Comparison of ENCODE assay signal across 28 cellular contexts in the genomic region with DNA sequence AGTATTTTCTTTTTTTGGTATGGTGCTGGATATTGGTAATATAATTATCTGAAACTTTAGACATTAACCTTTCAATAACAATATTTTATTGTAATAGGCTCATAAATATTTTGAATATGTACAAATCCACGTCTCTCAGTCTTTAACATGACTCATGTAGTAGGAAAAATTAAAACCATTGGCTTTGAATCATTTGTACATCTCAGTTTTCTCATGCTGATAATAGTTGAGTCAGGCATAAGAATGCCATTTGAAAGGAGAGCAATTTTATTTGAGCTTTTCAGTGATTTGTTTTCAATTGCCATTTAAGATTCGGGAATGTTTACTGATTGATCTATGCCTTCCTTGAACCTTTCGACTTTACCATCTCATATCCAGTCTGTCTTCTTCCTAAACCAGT.
A peak's percentile ranks its signal among the peaks of the same experiment; 100 is the strongest.
DNase-seq lines count a peak whose midpoint lies in the region; ATAC-seq and TF ChIP-seq lines count a peak whose summit lies in the region.
"Had no signal": no experiment of that assay in that cellular context is flagged by ENCODE, and none has a peak within 500 bp of the region (broad histone marks: within the 10 kb centered on the region; RNA-seq: fewer than 3 reads in every experiment).

No MANE protein-coding gene starts in this region.

- no peak for ATAC-seq in upper lobe of right lung
- ATAC-seq: esophagus mucosa, heart left ventricle, psoas muscle, WTC11 had no signal

- no peak overlapping the region for H3K4me2 ChIP-seq in mammary epithelial cell (ENCODE audit: insufficient read depth, low read depth, low read length)
- H3K4me2 ChIP-seq: BLaER1 treated with 17β-estradiol and CSF1 and Interleukin-3, amounts not matched to agents 10 nM and 100 nM had no signal

- intact Hi-C loops in mammary epithelial cell (cut with micrococcal nuclease) (loop anchor here (5.0 kb wide), 1 partner anchor 37 kb away; no protein-coding TSS in a partner anchor), breast epithelium (cut with DNase I; ENCODE audit: low total_unique reads) (no loop called here), upper lobe of right lung (cut with DNase I) (no loop called here)

- 78% methylated on average over 3 of the region's 3 CpGs for WGBS in mammary epithelial cell (ENCODE audit: low coverage, missing lambda C conversion rate)

- in situ Hi-C loops in mammary epithelial cell (cut with MboI; ENCODE audit: low sequenced_read_pairs in 2 of 2), result loop anchor here in 1 of 2 donors (5.0 to 10.0 kb wide), 2 partner anchors 38 to 170 kb away; no protein-coding TSS in a partner anchor

- H3K4me1 ChIP-seq in mammary epithelial cell (ENCODE audit: insufficient read depth, low read length), result peaks cover 13% of the 10 kb centered on the region
- no peaks in the 10 kb centered on the region for H3K4me1 ChIP-seq in breast epithelium
- H3K4me1 ChIP-seq in upper lobe of right lung, result peaks cover 3% of the 10 kb centered on the region
- H3K4me1 ChIP-seq: BLaER1 treated with 17β-estradiol and CSF1 and Interleukin-3, amounts not matched to agents 10 nM and 100 nM; heart left ventricle; psoas muscle; stomach; transverse colon had no signal

- H4K20me1 ChIP-seq in mammary epithelial cell (ENCODE audit: insufficient read depth, low read length), result no peaks in the 10 kb centered on the region
- H4K20me1 ChIP-seq: BLaER1 treated with 17β-estradiol and CSF1 and Interleukin-3, amounts not matched to agents 10 nM and 100 nM had no signal

- peak overlapping the region; percentile 43 for H2AFZ ChIP-seq in mammary epithelial cell (ENCODE audit: low read depth, low read length)

- TF ChIP-seq CTCF in mammary epithelial cell (conservative IDR thresholded peaks at IDR 0.05 in 1 of 2, IDR thresholded peaks at IDR 0.05 in 1 of 2; ENCODE audit: extremely low read depth in 1 of 2, insufficient read depth in 1 of 2, low read depth in 1 of 2, low read length in 2 of 2) (no peak), breast epithelium (IDR thresholded peaks at IDR 0.05) (no peak), upper lobe of right lung (IDR thresholded peaks at IDR 0.05) (no peak)

- no TSS peak for BruUV-seq in mammary epithelial cell (replicated peaks; lab: Mats Ljungman, UMichigan)

- H3K36me3 ChIP-seq in mammary epithelial cell (ENCODE audit: insufficient read depth, low read length) (no peaks in the 10 kb centered on the region), breast epithelium (no peaks in the 10 kb centered on the region), upper lobe of right lung (no peaks in the 10 kb centered on the region)
- H3K36me3 ChIP-seq: BLaER1 treated with 17β-estradiol and CSF1 and Interleukin-3, amounts not matched to agents 10 nM and 100 nM; heart left ventricle; stomach; transverse colon had no signal

- no peak for TF ChIP-seq POLR2A in breast epithelium (IDR thresholded peaks at IDR 0.05)

- no peaks in the 10 kb centered on the region for H3K79me2 ChIP-seq in mammary epithelial cell (ENCODE audit: insufficient read depth, low read length)

- H3K27me3 ChIP-seq in mammary epithelial cell (ENCODE audit: insufficient read depth, low read length) (no peaks in the 10 kb centered on the region), breast epithelium (no peaks in the 10 kb centered on the region), upper lobe of right lung (no peaks in the 10 kb centered on the region)
- H3K27me3 ChIP-seq: BLaER1 treated with 17β-estradiol and CSF1 and Interleukin-3, amounts not matched to agents 10 nM and 100 nM; heart left ventricle; stomach; transverse colon had no signal

- no peaks in the 10 kb centered on the region for H3K9me3 ChIP-seq in mammary epithelial cell (replicated peaks; ENCODE audit: insufficient read depth, low read length)
- H3K9me3 ChIP-seq in breast epithelium, result no peaks in the 10 kb centered on the region
- no peaks in the 10 kb centered on the region for H3K9me3 ChIP-seq in upper lobe of right lung
- H3K9me3 ChIP-seq: BLaER1 treated with 17β-estradiol and CSF1 and Interleukin-3, amounts not matched to agents 10 nM and 100 nM; heart left ventricle; psoas muscle; stomach; transverse colon had no signal

- DNase-seq in mammary epithelial cell (peak; percentile 45), breast epithelium (ENCODE audit: low spot score in 2 of 2) (no peak), fibroblast of peridontal ligament (ENCODE audit: extremely low read depth) (peak; percentile 45), 8988T (no peak), upper lobe of right lung (no peak), NCI-H1436 treated with DMSO at 0.1 percent for 48 hours (lab: John Stamatoyannopoulos, UW) (no peak)
- no peak for DNase-seq in effector CD8-positive, alpha-beta T cell (lab: John Stamatoyannopoulos, UW)
- DNase-seq: activated naive CD4-positive, alpha-beta T cell treated with anti-CD3 and anti-CD28 coated beads, Interleukin-2, amount 50 U/mL, for 16 hours; aorta; cerebellar nuclear complex; DND-41; effector CD4-positive, alpha-beta T cell; heart left ventricle; mesendoderm; NCI-H2029; NCI-H345; NCI-H82; nucleus accumbens; psoas muscle; SHP77; stomach; SW 1271; T1000; transverse colon had no signal

- H3K4me3 ChIP-seq in mammary epithelial cell (replicated peaks in 1 of 3; ENCODE audit: insufficient read depth in 1 of 3, low read depth in 2 of 3, low read length in 3 of 3) (no peak overlapping the region), breast epithelium (no peak overlapping the region), upper lobe of right lung (no peak overlapping the region)
- H3K4me3 ChIP-seq: BLaER1 treated with 17β-estradiol and CSF1 and Interleukin-3, amounts not matched to agents 10 nM and 100 nM; heart left ventricle; psoas muscle; stomach; transverse colon had no signal

- dilution Hi-C loops in mammary epithelial cell (cut with HindIII; ENCODE audit: low sequenced_read_pairs), result no loop called here

- CTCF ChIA-PET in mammary epithelial cell (lab: Charles Lee; ENCODE audit: low non-redundant PET), result interaction anchor here (0.6 kb wide), 1 partner anchor 878 kb away, joined by 4 read pairs; no protein-coding TSS in a partner anchor

- H3K27ac ChIP-seq in mammary epithelial cell (ENCODE audit: insufficient read depth, low read depth, low read length) (no peak overlapping the region), breast epithelium (no peak overlapping the region), angular gyrus (ENCODE audit: low read depth, low read length) (peak overlapping the region; percentile 56), upper lobe of right lung (no peak overlapping the region)
- H3K27ac ChIP-seq: BLaER1 treated with 17β-estradiol and CSF1 and Interleukin-3, amounts not matched to agents 10 nM and 100 nM; heart left ventricle; psoas muscle; stomach; transverse colon had no signal

- H3K9ac ChIP-seq in mammary epithelial cell (ENCODE audit: insufficient read depth, low read length), result no peak overlapping the region
- H3K9ac ChIP-seq: BLaER1 treated with 17β-estradiol and CSF1 and Interleukin-3, amounts not matched to agents 10 nM and 100 nM had no signal

Comparison
In these comparisons a context has a peak if more than half of its experiments do, and no peak if none do; other contexts are left out.
1. DNase-seq: peak in mammary epithelial cell (single experiment) and fibroblast of peridontal ligament (single experiment); none in breast epithelium (0 of 2), 8988T (single experiment), upper lobe of right lung (single experiment), effector CD8-positive, alpha-beta T cell (single experiment) and NCI-H1436 treated with DMSO at 0.1 percent for 48 hours (single experiment).